1 cellular context compared by ENCODE assay signal in the genomic region with DNA sequence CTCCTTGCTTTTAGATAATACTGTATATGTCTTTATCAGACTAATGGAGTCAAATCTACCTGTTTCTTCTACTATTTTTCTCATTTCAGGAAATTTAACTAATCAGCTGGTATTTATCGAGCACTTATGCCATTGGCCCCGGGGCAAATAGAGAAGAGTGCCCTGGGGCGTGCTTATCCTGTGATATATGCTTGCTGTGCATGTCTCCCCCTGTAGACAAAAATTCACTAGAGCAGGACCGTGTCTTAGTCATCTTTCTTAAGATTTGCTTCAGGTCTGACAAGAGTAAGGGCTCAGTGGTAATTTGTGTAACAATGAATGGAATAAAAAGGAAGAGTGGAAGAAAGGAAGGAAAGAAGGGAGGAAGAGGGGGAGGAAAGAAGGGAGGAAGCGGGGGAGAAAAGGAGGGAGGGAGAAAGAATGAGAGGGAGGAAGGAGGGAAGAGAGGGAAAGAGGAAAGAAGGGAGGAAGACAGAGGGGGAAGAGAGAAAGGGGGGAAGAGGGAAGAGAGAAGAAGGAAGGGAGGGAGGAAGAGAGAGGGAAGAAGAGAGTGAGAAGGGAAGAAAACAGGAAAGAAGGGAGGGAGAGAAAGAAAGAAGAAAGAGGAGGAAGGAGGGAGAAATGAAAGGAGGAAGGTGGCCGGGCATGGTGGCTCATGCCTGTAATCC.
TF ChIP-seq lines count a peak whose summit lies in the region.

No MANE protein-coding gene starts in this region.

TF ChIP-seq in GM23338, 12 proteins besides CTCF, POLR2A, EP300 and RAD21:
- TF ChIP-seq, protein P1, sequence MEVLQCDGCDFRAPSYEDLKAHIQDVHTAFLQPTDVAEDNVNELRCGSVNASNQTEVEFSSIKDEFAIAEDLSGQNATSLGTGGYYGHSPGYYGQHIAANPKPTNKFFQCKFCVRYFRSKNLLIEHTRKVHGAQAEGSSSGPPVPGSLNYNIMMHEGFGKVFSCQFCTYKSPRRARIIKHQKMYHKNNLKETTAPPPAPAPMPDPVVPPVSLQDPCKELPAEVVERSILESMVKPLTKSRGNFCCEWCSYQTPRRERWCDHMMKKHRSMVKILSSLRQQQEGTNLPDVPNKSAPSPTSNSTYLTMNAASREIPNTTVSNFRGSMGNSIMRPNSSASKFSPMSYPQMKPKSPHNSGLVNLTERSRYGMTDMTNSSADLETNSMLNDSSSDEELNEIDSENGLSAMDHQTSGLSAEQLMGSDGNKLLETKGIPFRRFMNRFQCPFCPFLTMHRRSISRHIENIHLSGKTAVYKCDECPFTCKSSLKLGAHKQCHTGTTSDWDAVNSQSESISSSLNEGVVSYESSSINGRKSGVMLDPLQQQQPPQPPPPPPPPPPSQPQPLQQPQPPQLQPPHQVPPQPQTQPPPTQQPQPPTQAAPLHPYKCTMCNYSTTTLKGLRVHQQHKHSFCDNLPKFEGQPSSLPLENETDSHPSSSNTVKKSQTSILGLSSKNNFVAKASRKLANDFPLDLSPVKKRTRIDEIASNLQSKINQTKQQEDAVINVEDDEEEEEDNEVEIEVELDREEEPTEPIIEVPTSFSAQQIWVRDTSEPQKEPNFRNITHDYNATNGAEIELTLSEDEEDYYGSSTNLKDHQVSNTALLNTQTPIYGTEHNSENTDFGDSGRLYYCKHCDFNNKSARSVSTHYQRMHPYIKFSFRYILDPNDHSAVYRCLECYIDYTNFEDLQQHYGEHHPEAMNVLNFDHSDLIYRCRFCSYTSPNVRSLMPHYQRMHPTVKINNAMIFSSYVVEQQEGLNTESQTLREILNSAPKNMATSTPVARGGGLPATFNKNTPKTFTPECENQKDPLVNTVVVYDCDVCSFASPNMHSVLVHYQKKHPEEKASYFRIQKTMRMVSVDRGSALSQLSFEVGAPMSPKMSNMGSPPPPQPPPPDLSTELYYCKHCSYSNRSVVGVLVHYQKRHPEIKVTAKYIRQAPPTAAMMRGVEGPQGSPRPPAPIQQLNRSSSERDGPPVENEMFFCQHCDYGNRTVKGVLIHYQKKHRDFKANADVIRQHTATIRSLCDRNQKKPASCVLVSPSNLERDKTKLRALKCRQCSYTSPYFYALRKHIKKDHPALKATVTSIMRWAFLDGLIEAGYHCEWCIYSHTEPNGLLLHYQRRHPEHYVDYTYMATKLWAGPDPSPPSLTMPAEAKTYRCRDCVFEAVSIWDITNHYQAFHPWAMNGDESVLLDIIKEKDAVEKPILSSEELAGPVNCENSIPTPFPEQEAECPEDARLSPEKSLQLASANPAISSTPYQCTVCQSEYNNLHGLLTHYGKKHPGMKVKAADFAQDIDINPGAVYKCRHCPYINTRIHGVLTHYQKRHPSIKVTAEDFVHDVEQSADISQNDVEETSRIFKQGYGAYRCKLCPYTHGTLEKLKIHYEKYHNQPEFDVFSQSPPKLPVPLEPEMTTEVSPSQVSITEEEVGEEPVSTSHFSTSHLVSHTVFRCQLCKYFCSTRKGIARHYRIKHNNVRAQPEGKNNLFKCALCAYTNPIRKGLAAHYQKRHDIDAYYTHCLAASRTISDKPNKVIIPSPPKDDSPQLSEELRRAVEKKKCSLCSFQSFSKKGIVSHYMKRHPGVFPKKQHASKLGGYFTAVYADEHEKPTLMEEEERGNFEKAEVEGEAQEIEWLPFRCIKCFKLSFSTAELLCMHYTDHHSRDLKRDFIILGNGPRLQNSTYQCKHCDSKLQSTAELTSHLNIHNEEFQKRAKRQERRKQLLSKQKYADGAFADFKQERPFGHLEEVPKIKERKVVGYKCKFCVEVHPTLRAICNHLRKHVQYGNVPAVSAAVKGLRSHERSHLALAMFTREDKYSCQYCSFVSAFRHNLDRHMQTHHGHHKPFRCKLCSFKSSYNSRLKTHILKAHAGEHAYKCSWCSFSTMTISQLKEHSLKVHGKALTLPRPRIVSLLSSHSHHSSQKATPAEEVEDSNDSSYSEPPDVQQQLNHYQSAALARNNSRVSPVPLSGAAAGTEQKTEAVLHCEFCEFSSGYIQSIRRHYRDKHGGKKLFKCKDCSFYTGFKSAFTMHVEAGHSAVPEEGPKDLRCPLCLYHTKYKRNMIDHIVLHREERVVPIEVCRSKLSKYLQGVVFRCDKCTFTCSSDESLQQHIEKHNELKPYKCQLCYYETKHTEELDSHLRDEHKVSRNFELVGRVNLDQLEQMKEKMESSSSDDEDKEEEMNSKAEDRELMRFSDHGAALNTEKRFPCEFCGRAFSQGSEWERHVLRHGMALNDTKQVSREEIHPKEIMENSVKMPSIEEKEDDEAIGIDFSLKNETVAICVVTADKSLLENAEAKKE (CRISPR knock-in tag; IDR thresholded peaks at IDR 0.05): no peak
- no peak for TF ChIP-seq NANOG (IDR thresholded peaks at IDR 0.05; ENCODE audit: borderline replicate concordance)
- TF ChIP-seq STAT1 (IDR thresholded peaks at IDR 0.05; ENCODE audit: unreplicated experiment): no peak
- TF ChIP-seq EZH2phosphoT487 (IDR thresholded peaks at IDR 0.05; ENCODE audit: unreplicated experiment): no peak
- no peak for TF ChIP-seq ZNF114 (CRISPR knock-in tag; IDR thresholded peaks at IDR 0.05)
- no peak for TF ChIP-seq ZNF331 (CRISPR knock-in tag; IDR thresholded peaks at IDR 0.05; ENCODE audit: low read depth)
- TF ChIP-seq, protein P2, sequence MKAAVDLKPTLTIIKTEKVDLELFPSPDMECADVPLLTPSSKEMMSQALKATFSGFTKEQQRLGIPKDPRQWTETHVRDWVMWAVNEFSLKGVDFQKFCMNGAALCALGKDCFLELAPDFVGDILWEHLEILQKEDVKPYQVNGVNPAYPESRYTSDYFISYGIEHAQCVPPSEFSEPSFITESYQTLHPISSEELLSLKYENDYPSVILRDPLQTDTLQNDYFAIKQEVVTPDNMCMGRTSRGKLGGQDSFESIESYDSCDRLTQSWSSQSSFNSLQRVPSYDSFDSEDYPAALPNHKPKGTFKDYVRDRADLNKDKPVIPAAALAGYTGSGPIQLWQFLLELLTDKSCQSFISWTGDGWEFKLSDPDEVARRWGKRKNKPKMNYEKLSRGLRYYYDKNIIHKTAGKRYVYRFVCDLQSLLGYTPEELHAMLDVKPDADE (IDR thresholded peaks at IDR 0.05): no peak
- TF ChIP-seq, protein P3, sequence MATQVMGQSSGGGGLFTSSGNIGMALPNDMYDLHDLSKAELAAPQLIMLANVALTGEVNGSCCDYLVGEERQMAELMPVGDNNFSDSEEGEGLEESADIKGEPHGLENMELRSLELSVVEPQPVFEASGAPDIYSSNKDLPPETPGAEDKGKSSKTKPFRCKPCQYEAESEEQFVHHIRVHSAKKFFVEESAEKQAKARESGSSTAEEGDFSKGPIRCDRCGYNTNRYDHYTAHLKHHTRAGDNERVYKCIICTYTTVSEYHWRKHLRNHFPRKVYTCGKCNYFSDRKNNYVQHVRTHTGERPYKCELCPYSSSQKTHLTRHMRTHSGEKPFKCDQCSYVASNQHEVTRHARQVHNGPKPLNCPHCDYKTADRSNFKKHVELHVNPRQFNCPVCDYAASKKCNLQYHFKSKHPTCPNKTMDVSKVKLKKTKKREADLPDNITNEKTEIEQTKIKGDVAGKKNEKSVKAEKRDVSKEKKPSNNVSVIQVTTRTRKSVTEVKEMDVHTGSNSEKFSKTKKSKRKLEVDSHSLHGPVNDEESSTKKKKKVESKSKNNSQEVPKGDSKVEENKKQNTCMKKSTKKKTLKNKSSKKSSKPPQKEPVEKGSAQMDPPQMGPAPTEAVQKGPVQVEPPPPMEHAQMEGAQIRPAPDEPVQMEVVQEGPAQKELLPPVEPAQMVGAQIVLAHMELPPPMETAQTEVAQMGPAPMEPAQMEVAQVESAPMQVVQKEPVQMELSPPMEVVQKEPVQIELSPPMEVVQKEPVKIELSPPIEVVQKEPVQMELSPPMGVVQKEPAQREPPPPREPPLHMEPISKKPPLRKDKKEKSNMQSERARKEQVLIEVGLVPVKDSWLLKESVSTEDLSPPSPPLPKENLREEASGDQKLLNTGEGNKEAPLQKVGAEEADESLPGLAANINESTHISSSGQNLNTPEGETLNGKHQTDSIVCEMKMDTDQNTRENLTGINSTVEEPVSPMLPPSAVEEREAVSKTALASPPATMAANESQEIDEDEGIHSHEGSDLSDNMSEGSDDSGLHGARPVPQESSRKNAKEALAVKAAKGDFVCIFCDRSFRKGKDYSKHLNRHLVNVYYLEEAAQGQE (IDR thresholded peaks at IDR 0.05; ENCODE audit: unreplicated experiment): no peak
- no peak for TF ChIP-seq CREB1 (CRISPR knock-in tag; IDR thresholded peaks at IDR 0.05; ENCODE audit: low read depth)
- TF ChIP-seq JUNB (IDR thresholded peaks at IDR 0.05; ENCODE audit: unreplicated experiment): no peak
